23 cellular contexts compared by ENCODE assay signal in genomic region chr15:52287114-52287513, GRCh38. TPM values are rescaled to one million over a fixed set of nuclear protein-coding genes. Genes with fewer than 3 reads are reported as not detected.
DNase-seq lines count a peak whose midpoint lies in the region; ATAC-seq and TF ChIP-seq lines count a peak whose summit lies in the region.
"Had no signal": no experiment of that assay in that cellular context is flagged by ENCODE, and none has a peak within 500 bp of the region (broad histone marks: within the 10 kb centered on the region; RNA-seq: fewer than 3 reads in every experiment).

No MANE protein-coding gene starts in this region.

- H3K27ac ChIP-seq in hepatocyte (peak overlapping the region; percentile 94), stomach (peak overlapping the region; percentile 14 to 88 (median 77)), osteoblast (ENCODE audit: low read depth, low read length) (no peak overlapping the region)

- ATAC-seq in WTC11 (no peak), left lobe of liver (no peak)
- ATAC-seq: CD8-positive, alpha-beta T cell; K562; left ventricle myocardium superior had no signal

- CTCF ChIA-PET in WTC11 (lab: Charles Lee) = interaction anchor here (0.6 to 1.3 kb wide), 2 partner anchors 53 to 60 kb away, joined by 3 read pairs; no protein-coding TSS in a partner anchor

- intact Hi-C loops in stomach (cut with DNase I; ENCODE audit: low total_unique reads) = no loop called here

- peaks cover 18% of the 10 kb centered on the region for H3K79me2 ChIP-seq in hepatocyte
- H3K79me2 ChIP-seq in osteoblast (ENCODE audit: insufficient read depth, low read length) = no peaks in the 10 kb centered on the region

- H3K4me3 ChIP-seq in hepatocyte = no peak overlapping the region
- no peak overlapping the region for H3K4me3 ChIP-seq in stomach
- H3K4me3 ChIP-seq in osteoblast (ENCODE audit: insufficient read depth, low read length) = no peak overlapping the region
- H3K4me3 ChIP-seq: K562 had no signal

- no peak for TF ChIP-seq CTCF in WTC11 (IDR thresholded peaks at IDR 0.05)
- TF ChIP-seq CTCF in hepatocyte (IDR thresholded peaks at IDR 0.05; ENCODE audit: poor library complexity) = no peak
- TF ChIP-seq CTCF in stomach (IDR thresholded peaks at IDR 0.05) = no peak
- TF ChIP-seq CTCF in osteoblast (IDR thresholded peaks at IDR 0.05; ENCODE audit: extremely low read depth, low read depth, low read length) = no peak

- H3K27me3 Mint-ChIP-seq in WTC11 (ENCODE audit: low read depth) = no peaks in the 10 kb centered on the region

- POLR2A ChIA-PET in WTC11 (lab: Charles Lee) = interaction anchor here (1.0 kb wide), 1 partner anchor 25 kb away, joined by 4 read pairs; no protein-coding TSS in a partner anchor

- H3K4me2 ChIP-seq in hepatocyte (peak overlapping the region; percentile 59), osteoblast (ENCODE audit: insufficient read depth, low read length) (no peak overlapping the region)

- no peak overlapping the region for H2AFZ ChIP-seq in hepatocyte
- no peak overlapping the region for H2AFZ ChIP-seq in osteoblast (ENCODE audit: low read length)

- no peaks in the 10 kb centered on the region for H3K27me3 ChIP-seq in hepatocyte
- no peaks in the 10 kb centered on the region for H3K27me3 ChIP-seq in stomach
- peaks cover 3% of the 10 kb centered on the region for H3K27me3 ChIP-seq in osteoblast (ENCODE audit: insufficient read depth, low read length)

- TF ChIP-seq POLR2A in stomach (IDR thresholded peaks at IDR 0.05) = no peak

- peaks cover 33% of the 10 kb centered on the region for H3K4me1 Mint-ChIP-seq in WTC11

- TF ChIP-seq EP300 in stomach (IDR thresholded peaks at IDR 0.05) = no peak

- no peak overlapping the region for H3K4me3 Mint-ChIP-seq in WTC11
- H3K4me3 Mint-ChIP-seq: activated CD4-positive, alpha-beta memory T cell treated with anti-CD3 and anti-CD28 coated beads, Interleukin-2, amount 10 ng/mL, durations not matched to agents 7 days and 5 days; CD8-positive, alpha-beta T cell had no signal

- peak; percentile 44 for DNase-seq in HT-29 (ENCODE audit: low spot score)
- DNase-seq in WTC11 (ENCODE audit: low spot score) = no peak
- DNase-seq in hepatocyte (ENCODE audit: low spot score) = peak; percentile 40
- DNase-seq in stomach = no peak
- DNase-seq in left lobe of liver (ENCODE audit: low spot score) = no peak
- no peak for DNase-seq in NCI-H2107 (lab: John Stamatoyannopoulos, UW)
- DNase-seq in osteoblast (ENCODE audit: insufficient read length, low spot score, missing footprints) = no peak
- no peak for DNase-seq in 8988T
- DNase-seq: activated CD4-positive, alpha-beta memory T cell treated with anti-CD3 and anti-CD28 coated beads, Interleukin-2, amount 10 ng/mL, durations not matched to agents 7 days and 5 days; activated CD4-positive, CD25-positive, alpha-beta regulatory T cell; activated naive CD4-positive, alpha-beta T cell treated with Interleukin-2 at 50 U/mL for 16 hours; activated T-cell treated with anti-CD3 and anti-CD28 coated beads, Interleukin-2, amount 50 U/mL, for 1 hour; anterior cingulate cortex; CD8-positive, alpha-beta T cell; DMS53; effector CD4-positive, alpha-beta T cell; left ventricle myocardium superior; NCI-H2029; NCI-H345; NK-92 treated with Interleukin-12 subunit alpha and Interleukin-12 subunit beta, amount 100 ng/mL, for 24 hours; stimulated activated CD4-positive, alpha-beta T cell treated with anti-CD3 and anti-CD28 coated beads, Interleukin-12 subunit alpha, Interleukin-12 subunit beta, amount 100 ng/mL, for 4 hours; T-helper 9 cell had no signal

- peak overlapping the region; percentile 46; the same call in 1 of the 2 replicates for H3K27ac Mint-ChIP-seq in WTC11
- H3K27ac Mint-ChIP-seq: activated CD4-positive, alpha-beta memory T cell treated with anti-CD3 and anti-CD28 coated beads, Interleukin-2, amount 10 ng/mL, durations not matched to agents 7 days and 5 days; CD8-positive, alpha-beta T cell had no signal

- H3K9me3 ChIP-seq in hepatocyte (ENCODE audit: low read depth) (no peaks in the 10 kb centered on the region), stomach (no peaks in the 10 kb centered on the region), osteoblast (ENCODE audit: low read depth, low read length) (no peaks in the 10 kb centered on the region)

- peaks cover 14% of the 10 kb centered on the region for H3K9me3 Mint-ChIP-seq in WTC11
- H3K9me3 Mint-ChIP-seq: activated CD4-positive, alpha-beta memory T cell treated with anti-CD3 and anti-CD28 coated beads, Interleukin-2, amount 10 ng/mL, durations not matched to agents 7 days and 5 days; CD8-positive, alpha-beta T cell had no signal

- H3K4me1 ChIP-seq in hepatocyte (ENCODE audit: insufficient read depth) = peaks cover 28% of the 10 kb centered on the region
- peaks cover 12 to 39% (median 28%) of the 10 kb centered on the region in 4 donors for H3K4me1 ChIP-seq in stomach
- no peaks in the 10 kb centered on the region for H3K4me1 ChIP-seq in osteoblast (ENCODE audit: insufficient read depth, low read length)

- H3K36me3 Mint-ChIP-seq in WTC11 = peaks cover 32% of the 10 kb centered on the region
- H3K36me3 Mint-ChIP-seq: CD8-positive, alpha-beta T cell had no signal

- 74% methylated on average over 7 of the region's 7 CpGs for WGBS in hepatocyte (ENCODE audit: low lambda C conversion rate, missing lambda C conversion rate)
- WGBS in stomach, 5 donors = 51 to 73% (median 58%) methylated on average over 7 of the region's 7 CpGs

- no peaks in the 10 kb centered on the region for H3K9me2 ChIP-seq in hepatocyte (replicated peaks; ENCODE audit: insufficient read depth)

- H3K36me3 ChIP-seq in hepatocyte (replicated peaks; ENCODE audit: insufficient read depth, low read depth) (no peaks in the 10 kb centered on the region), stomach (peaks cover 0 to 7% (median 3%) of the 10 kb centered on the region in 4 donors), osteoblast (ENCODE audit: insufficient read depth, low read length) (no peaks in the 10 kb centered on the region)

- H4K20me1 ChIP-seq in hepatocyte (ENCODE audit: insufficient read depth, poor library complexity, severe bottlenecking) (no peaks in the 10 kb centered on the region), osteoblast (ENCODE audit: insufficient read depth, low read length) (no peaks in the 10 kb centered on the region)

TF ChIP-seq in WTC11, 78 proteins besides CTCF, POLR2A, EP300 and RAD21:
- TF ChIP-seq PREB (CRISPR knock-in tag; IDR thresholded peaks at IDR 0.05; ENCODE audit: borderline replicate concordance) (no peak), PRDM15 (CRISPR knock-in tag; IDR thresholded peaks at IDR 0.05) (no peak), RELA (CRISPR knock-in tag; IDR thresholded peaks at IDR 0.05; ENCODE audit: borderline replicate concordance) (no peak), ZNF423 (CRISPR knock-in tag; IDR thresholded peaks at IDR 0.05) (no peak), ZNF121 (CRISPR knock-in tag; IDR thresholded peaks at IDR 0.05) (no peak), EMX1 (CRISPR knock-in tag; IDR thresholded peaks at IDR 0.05) (no peak), CDX4 (CRISPR knock-in tag; IDR thresholded peaks at IDR 0.05; ENCODE audit: borderline replicate concordance) (no peak)

RNA-seq across cellular contexts. Expression of gene MYO5C, which starts 8.5 kb away (rescaled TPM):
- total RNA-seq in HT-29 (2014; rRNA removed; shearing (Covaris generic)) = 15.9 and 23.4 TPM in 2 replicates
- 22.5 to 25.3 TPM (median 22.9 TPM) in 3 replicates for total RNA-seq in WTC11 (2021)
- 15.7 and 18.2 TPM in 2 replicates for total RNA-seq in hepatocyte
- 6.7 and 10.2 TPM in 2 replicates for polyA plus RNA-seq in hepatocyte
- total RNA-seq in stomach = 100 to 1,000 TPM in 1 of 5 donors, 10 to 100 TPM in 4; 22.8 to 148 (median 64.3) TPM
- 1 to 10 TPM; 4.3 to 9.0 (median 5.8) TPM for polyA plus RNA-seq in stomach
- 6.3 TPM for total RNA-seq in left lobe of liver
- total RNA-seq in osteoblast = under 0.01 TPM in 2 replicates

Comparison
In these comparisons a context has a peak if more than half of its experiments do, and no peak if none do; other contexts are left out.
1. DNase-seq: peak in HT-29 (single experiment) and hepatocyte (single experiment); none in WTC11 (single experiment), stomach (single experiment), left lobe of liver (single experiment), NCI-H2107 (single experiment), osteoblast (single experiment) and 8988T (single experiment).